Comparison of ENCODE assay signal across 11 cellular contexts in genomic region chr4:151744614-151745013, GRCh38. TPM values are rescaled to one million over a fixed set of nuclear protein-coding genes. Genes with fewer than 3 reads are reported as not detected.
A peak's percentile ranks its signal among the peaks of the same experiment; 100 is the strongest.
DNase-seq lines count a peak whose midpoint lies in the region; ATAC-seq and TF ChIP-seq lines count a peak whose summit lies in the region.
"Had no signal": no experiment of that assay in that cellular context is flagged by ENCODE, and none has a peak within 500 bp of the region (broad histone marks: within the 10 kb centered on the region; RNA-seq: fewer than 3 reads in every experiment).

No MANE protein-coding gene starts in this region.

- no peaks in the 10 kb centered on the region for H3K36me3 ChIP-seq in PC-9 (ENCODE audit: low read depth)

- POLR2A ChIA-PET in activated CD4-positive, alpha-beta T cell treated with anti-CD3 and anti-CD28 coated beads for 36 hours (lab: Charles Lee) = no interaction called here
- POLR2A ChIA-PET in PC-9 (lab: Charles Lee; ENCODE audit: unreplicated experiment) = interaction anchor here (0.5 kb wide), 1 partner anchor 57 kb away, joined by 3 read pairs; no protein-coding TSS in a partner anchor

- H3K9me2 ChIP-seq in PC-9 (ENCODE audit: insufficient read depth) = no peaks in the 10 kb centered on the region

- ATAC-seq in activated CD4-positive, alpha-beta T cell treated with anti-CD3 and anti-CD28 coated beads for 36 hours = peak; percentile 57
- ATAC-seq: activated CD8-positive, alpha-beta T cell treated with anti-CD3 and anti-CD28 coated beads for 36 hours had no signal

- no peaks in the 10 kb centered on the region for H3K9me3 ChIP-seq in PC-9 (ENCODE audit: insufficient read depth, low read depth)

- H3K36me3 Mint-ChIP-seq in activated CD4-positive, alpha-beta T cell treated with anti-CD3 and anti-CD28 coated beads for 36 hours (ENCODE audit: low read depth) = peaks cover 14% of the 10 kb centered on the region

- H3K27ac Mint-ChIP-seq in activated CD4-positive, alpha-beta T cell treated with anti-CD3 and anti-CD28 coated beads for 36 hours = no peak overlapping the region
- H3K27ac Mint-ChIP-seq: activated CD8-positive, alpha-beta T cell treated with anti-CD3 and anti-CD28 coated beads for 36 hours; B cell had no signal

- peak overlapping the region; percentile 81 for H3K27ac ChIP-seq in PC-9

- peaks cover 22% of the 10 kb centered on the region for H3K4me1 ChIP-seq in PC-9 (replicated peaks; ENCODE audit: insufficient read depth)

- no peaks in the 10 kb centered on the region for H4K20me1 ChIP-seq in PC-9 (ENCODE audit: insufficient read depth)

- H3K4me3 ChIP-seq in PC-9 (no peak overlapping the region), fibroblast of pulmonary artery (replicated peaks; ENCODE audit: low read depth, low read length) (no peak overlapping the region)

- CTCF ChIA-PET in activated CD4-positive, alpha-beta T cell treated with anti-CD3 and anti-CD28 coated beads for 36 hours (lab: Charles Lee) = interaction anchor here (0.6 kb wide), 1 partner anchor 1170 kb away, joined by 3 read pairs; no protein-coding TSS in a partner anchor
- CTCF ChIA-PET in PC-9 (lab: Charles Lee) = no interaction called here

- TF ChIP-seq CTCF in PC-9 (conservative IDR thresholded peaks at IDR 0.05) (no peak), fibroblast of pulmonary artery (IDR thresholded peaks at IDR 0.05; ENCODE audit: low read length, missing control alignments) (no peak)

- H3K79me2 ChIP-seq in PC-9 (ENCODE audit: low read depth) = no peaks in the 10 kb centered on the region

- no peak overlapping the region for H3K4me3 Mint-ChIP-seq in activated CD4-positive, alpha-beta T cell treated with anti-CD3 and anti-CD28 coated beads for 36 hours
- H3K4me3 Mint-ChIP-seq: activated CD8-positive, alpha-beta T cell treated with anti-CD3 and anti-CD28 coated beads for 36 hours; B cell had no signal

- H3K27me3 ChIP-seq in PC-9 (ENCODE audit: insufficient read depth, low read depth) = no peaks in the 10 kb centered on the region

- DNase-seq in activated CD4-positive, alpha-beta T cell treated with anti-CD3 and anti-CD28 coated beads for 36 hours = no peak
- no peak for DNase-seq in activated CD4-positive, alpha-beta T cell treated with anti-CD3 and anti-CD28 coated beads, Interleukin-2, amount 50 U/mL, for 4 hours
- DNase-seq in PC-9 = peak; percentile 30 to 90
- peak; percentile 89 for DNase-seq in fibroblast of pulmonary artery (ENCODE audit: low read depth)
- peak; percentile 63 for DNase-seq in stromal cell of bone marrow (ENCODE audit: low read depth)
- no peak for DNase-seq in NCI-H187 (lab: John Stamatoyannopoulos, UW)
- no peak for DNase-seq in NCI-H2227 treated with DMSO at 0.1 percent for 48 hours (lab: John Stamatoyannopoulos, UW)
- DNase-seq in NCI-H2081 (lab: John Stamatoyannopoulos, UW) = no peak
- DNase-seq: activated CD8-positive, alpha-beta T cell treated with anti-CD3 and anti-CD28 coated beads for 36 hours; NCI-H187 treated with DMSO at 0.1 percent for 48 hours had no signal

- H3K27me3 Mint-ChIP-seq in activated CD4-positive, alpha-beta T cell treated with anti-CD3 and anti-CD28 coated beads for 36 hours = no peaks in the 10 kb centered on the region
- H3K27me3 Mint-ChIP-seq: activated CD8-positive, alpha-beta T cell treated with anti-CD3 and anti-CD28 coated beads for 36 hours; B cell had no signal

- H3K4me1 Mint-ChIP-seq in activated CD4-positive, alpha-beta T cell treated with anti-CD3 and anti-CD28 coated beads for 36 hours = peaks cover 6% of the 10 kb centered on the region
- H3K4me1 Mint-ChIP-seq: B cell had no signal

- intact Hi-C loops in activated CD4-positive, alpha-beta T cell treated with anti-CD3 and anti-CD28 coated beads for 36 hours (cut with DNase I, micrococcal nuclease) = no loop called here
- intact Hi-C loops in PC-9 (cut with micrococcal nuclease; ENCODE audit: unreplicated experiment) = no loop called here

- BruUV-seq in PC-9 (replicated peaks; lab: Mats Ljungman, UMichigan) = no TSS peak

- H3K4me2 ChIP-seq in PC-9 = peak overlapping the region; percentile 40

- no peak overlapping the region for H2AFZ ChIP-seq in PC-9

- H3F3A ChIP-seq in PC-9 (ENCODE audit: insufficient read depth, low read depth) = peaks cover 12% of the 10 kb centered on the region; the same call in 1 of the 2 replicates

- H3K9me3 Mint-ChIP-seq in activated CD4-positive, alpha-beta T cell treated with anti-CD3 and anti-CD28 coated beads for 36 hours (ENCODE audit: low read depth) = no peaks in the 10 kb centered on the region
- H3K9me3 Mint-ChIP-seq: activated CD8-positive, alpha-beta T cell treated with anti-CD3 and anti-CD28 coated beads for 36 hours had no signal

RNA-seq across cellular contexts. Expression of gene GATB, which starts 16.2 kb away (rescaled TPM):
- 10 to 100 TPM; 21.2 to 25.6 TPM for total RNA-seq in activated CD4-positive, alpha-beta T cell treated with anti-CD3 and anti-CD28 coated beads for 36 hours
- total RNA-seq in PC-9 (2021) = 23.5 and 24.2 TPM in 2 replicates

Comparison
In these comparisons a context has a peak if more than half of its experiments do, and no peak if none do; other contexts are left out.
1. DNase-seq: peak in PC-9 (2 of 2), fibroblast of pulmonary artery (single experiment) and stromal cell of bone marrow (single experiment); none in activated CD4-positive, alpha-beta T cell treated with anti-CD3 and anti-CD28 coated beads for 36 hours (single experiment), activated CD4-positive, alpha-beta T cell treated with anti-CD3 and anti-CD28 coated beads, Interleukin-2, amount 50 U/mL, for 4 hours (0 of 2), NCI-H187 (0 of 2), NCI-H2227 treated with DMSO at 0.1 percent for 48 hours (single experiment) and NCI-H2081 (0 of 2).